Comparison of ENCODE assay signal across 27 cellular contexts in the genomic region with DNA sequence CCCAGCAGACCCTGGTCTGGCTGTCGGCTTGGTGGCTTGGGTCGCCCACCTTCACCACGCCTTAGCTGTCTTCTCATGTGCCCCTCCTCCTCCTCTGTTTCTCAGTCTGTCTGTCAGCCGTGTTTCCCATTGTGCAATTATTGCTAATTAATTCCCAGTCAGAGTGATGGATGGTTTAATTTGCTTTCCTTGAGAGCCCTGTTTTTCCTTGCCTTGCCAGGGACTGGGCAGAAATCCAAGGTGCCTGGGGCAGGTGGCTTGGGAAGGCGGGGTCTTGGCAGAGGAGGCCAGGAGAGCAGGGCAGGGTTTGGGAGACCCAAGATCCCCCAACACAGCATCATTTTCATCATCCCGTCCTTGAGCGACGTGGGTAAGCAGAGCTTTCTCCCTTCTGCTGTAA. TPM values are rescaled to one million over a fixed set of nuclear protein-coding genes. Genes with fewer than 3 reads are reported as not detected.
DNase-seq lines count a peak whose midpoint lies in the region; ATAC-seq and TF ChIP-seq lines count a peak whose summit lies in the region.
"Had no signal": no experiment of that assay in that cellular context is flagged by ENCODE, and none has a peak within 500 bp of the region (broad histone marks: within the 10 kb centered on the region; RNA-seq: fewer than 3 reads in every experiment).

No MANE protein-coding gene starts in this region.

- peaks cover 0 to 16% (median 6%) of the 10 kb centered on the region in 9 donors for H3K4me1 ChIP-seq in heart right ventricle
- H3K4me1 ChIP-seq in body of pancreas = peaks cover 20% of the 10 kb centered on the region
- H3K4me1 ChIP-seq: left lung, upper lobe of left lung had no signal

- CTCF ChIA-PET in activated CD4-positive, alpha-beta memory T cell treated with anti-CD3 and anti-CD28 coated beads for 36 hours (lab: Charles Lee) = interaction anchor here (1.0 kb wide), 1 partner anchor 198 kb away, joined by 3 read pairs; a partner anchor contains a TSS

- H3K9me3 Mint-ChIP-seq in activated CD4-positive, alpha-beta memory T cell treated with anti-CD3 and anti-CD28 coated beads for 36 hours = no peaks in the 10 kb centered on the region
- H3K9me3 Mint-ChIP-seq: activated T-helper 2 cell treated with anti-CD3 and anti-CD28 coated beads, Interferon-gamma antibody, Interleukin-2, Interleukin-4, amounts not matched to agents 10 μg/mL and 5 μg/mL and 100 μg/mL, durations not matched to agents 14 hours and 24 hours and 36 hours; natural killer cell treated with Interleukin-12 subunit alpha and Interleukin-12 subunit beta and Interleukin-15 and Interleukin-18, amount 100 ng/mL, for 72 hours had no signal

- no peak overlapping the region for H3K4me3 Mint-ChIP-seq in activated CD4-positive, alpha-beta memory T cell treated with anti-CD3 and anti-CD28 coated beads for 36 hours
- H3K4me3 Mint-ChIP-seq: activated naive CD8-positive, alpha-beta T cell treated with anti-CD3 and anti-CD28 coated beads for 36 hours; natural killer cell treated with Interleukin-12 subunit alpha and Interleukin-12 subunit beta and Interleukin-15 and Interleukin-18, amount 100 ng/mL, for 72 hours had no signal

- H3K36me3 Mint-ChIP-seq in activated CD4-positive, alpha-beta memory T cell treated with anti-CD3 and anti-CD28 coated beads for 36 hours = no peaks in the 10 kb centered on the region
- H3K36me3 Mint-ChIP-seq: activated naive CD8-positive, alpha-beta T cell treated with anti-CD3 and anti-CD28 coated beads for 36 hours; natural killer cell treated with Interleukin-12 subunit alpha and Interleukin-12 subunit beta and Interleukin-15 and Interleukin-18, amount 100 ng/mL, for 72 hours had no signal

- peaks cover 35% of the 10 kb centered on the region for H3K27me3 Mint-ChIP-seq in activated CD4-positive, alpha-beta memory T cell treated with anti-CD3 and anti-CD28 coated beads for 36 hours

- H3K36me3 ChIP-seq in heart right ventricle (no peaks in the 10 kb centered on the region), body of pancreas (replicated peaks in 1 of 2; ENCODE audit: insufficient read depth in 1 of 2, low read depth in 2 of 2) (no peaks in the 10 kb centered on the region)
- H3K36me3 ChIP-seq: HAP-1, left lung, upper lobe of left lung had no signal

- H3K27me3 ChIP-seq in heart right ventricle (peaks cover 0 to 22% (median 0%) of the 10 kb centered on the region in 7 donors), body of pancreas (no peaks in the 10 kb centered on the region)
- H3K27me3 ChIP-seq: upper lobe of left lung had no signal

- H3K4me3 ChIP-seq in heart right ventricle (no peak overlapping the region), body of pancreas (no peak overlapping the region)
- H3K4me3 ChIP-seq: HAP-1, K562, left lung, upper lobe of left lung had no signal

- no peak for TF ChIP-seq CTCF in heart right ventricle (IDR thresholded peaks at IDR 0.05)
- TF ChIP-seq CTCF in body of pancreas (IDR thresholded peaks at IDR 0.05) = no peak

- H3K27ac ChIP-seq in heart right ventricle (no peak overlapping the region), body of pancreas (no peak overlapping the region)
- H3K27ac ChIP-seq: left lung, upper lobe of left lung had no signal

- no peak overlapping the region for H3K27ac Mint-ChIP-seq in activated CD4-positive, alpha-beta memory T cell treated with anti-CD3 and anti-CD28 coated beads for 36 hours
- H3K27ac Mint-ChIP-seq: activated naive CD8-positive, alpha-beta T cell treated with anti-CD3 and anti-CD28 coated beads for 36 hours; activated T-helper 2 cell treated with anti-CD3 and anti-CD28 coated beads, Interferon-gamma antibody, Interleukin-2, Interleukin-4, amounts not matched to agents 10 μg/mL and 5 μg/mL and 100 μg/mL, durations not matched to agents 14 hours and 24 hours and 36 hours; natural killer cell treated with Interleukin-12 subunit alpha and Interleukin-12 subunit beta and Interleukin-15 and Interleukin-18, amount 100 ng/mL, for 72 hours had no signal

- H3K9me3 ChIP-seq in heart right ventricle (peaks cover 0 to 10% (median 0%) of the 10 kb centered on the region in 11 donors), body of pancreas (no peaks in the 10 kb centered on the region)
- H3K9me3 ChIP-seq: HAP-1, left lung, upper lobe of left lung had no signal

- TF ChIP-seq POLR2A in body of pancreas (IDR thresholded peaks at IDR 0.05) = no peak

- no peak for ATAC-seq in Right ventricle myocardium superior (ENCODE audit: poor library complexity)
- ATAC-seq in heart right ventricle = no peak
- no peak for ATAC-seq in body of pancreas
- no peak for ATAC-seq in HG02938 (IDR thresholded peaks at IDR 0.05; ENCODE audit: unreplicated experiment)
- ATAC-seq: K562; left lung; natural killer cell treated with Interleukin-12 subunit alpha and Interleukin-12 subunit beta and Interleukin-15 and Interleukin-18, amount 100 ng/mL, for 72 hours; Panc1 had no signal

- H3K4me1 Mint-ChIP-seq in activated CD4-positive, alpha-beta memory T cell treated with anti-CD3 and anti-CD28 coated beads for 36 hours (ENCODE audit: low read depth) = no peaks in the 10 kb centered on the region
- H3K4me1 Mint-ChIP-seq: activated naive CD8-positive, alpha-beta T cell treated with anti-CD3 and anti-CD28 coated beads for 36 hours had no signal

- intact Hi-C loops in Right ventricle myocardium superior (cut with DNase I) (no loop called here), heart right ventricle (cut with DNase I) (no loop called here), body of pancreas (cut with DNase I) (no loop called here)
- intact Hi-C loops in activated CD4-positive, alpha-beta memory T cell treated with anti-CD3 and anti-CD28 coated beads for 36 hours (cut with micrococcal nuclease) = no loop called here

- DNase-seq in Right ventricle myocardium superior = peak; percentile 10
- DNase-seq in heart right ventricle = no peak
- peak; percentile 15 for DNase-seq in NCI-H2107 treated with DMSO at 0.1 percent for 48 hours (lab: John Stamatoyannopoulos, UW; ENCODE audit: unreplicated experiment)
- peak; percentile 35 to 75 (median 52) for DNase-seq in body of pancreas
- no peak for DNase-seq in activated CD4-positive, alpha-beta T cell treated with anti-CD3 and anti-CD28 coated beads for 1 hour
- DNase-seq in activated CD4-positive, alpha-beta memory T cell treated with anti-CD3 and anti-CD28 coated beads for 36 hours = no peak
- no peak for DNase-seq in stimulated activated CD4-positive, alpha-beta T cell treated with anti-CD3 and anti-CD28 coated beads, Interleukin-4, amount 100 ng/mL, for 1 hour
- DNase-seq: activated CD8-positive, alpha-beta memory T cell treated with anti-CD3 and anti-CD28 coated beads, Interleukin-2, amount 50 U/mL, for 4 hours; activated naive CD8-positive, alpha-beta T cell treated with anti-CD3 and anti-CD28 coated beads for 36 hours; C1 segment of cervical spinal cord; cerebellar nuclear complex; GF-D8; midbrain; NK-92 treated with Interleukin-12 subunit alpha and Interleukin-12 subunit beta, amount 100 ng/mL, for 24 hours; upper lobe of left lung had no signal

- POLR2A ChIA-PET in activated CD4-positive, alpha-beta memory T cell treated with anti-CD3 and anti-CD28 coated beads for 36 hours (lab: Charles Lee) = no interaction called here

- 86 to 88% methylated on average over 8 of the region's 8 CpGs for WGBS in heart right ventricle, 2 donors
- WGBS in body of pancreas, 2 donors = 10 to 20% methylated on average over 7 to 8 of the region's 8 CpGs

RNA-seq across cellular contexts. Expression of a gene that starts 21.3 kb away (rescaled TPM):
- total RNA-seq in Right ventricle myocardium superior = 0.46 TPM
- total RNA-seq in heart right ventricle = 1 to 10 TPM in 4 of 10 donors, under 1 TPM in 6; 0.32 to 1.1 (median 0.90) TPM
- 1 to 10 TPM; 1.9 to 3.2 TPM for polyA plus RNA-seq in heart right ventricle
- 1 to 10 TPM; 1.0 to 3.6 TPM for total RNA-seq in body of pancreas
- total RNA-seq in activated CD4-positive, alpha-beta memory T cell treated with anti-CD3 and anti-CD28 coated beads for 36 hours = not detected
- total RNA-seq: activated naive CD8-positive, alpha-beta T cell treated with anti-CD3 and anti-CD28 coated beads for 36 hours; activated T-helper 2 cell treated with anti-CD3 and anti-CD28 coated beads, Interferon-gamma antibody, Interleukin-2, Interleukin-4, amounts not matched to agents 10 μg/mL and 5 μg/mL and 100 μg/mL, durations not matched to agents 14 hours and 24 hours and 36 hours; epithelial cell of proximal tubule; K562; natural killer cell treated with Interleukin-12 subunit alpha and Interleukin-12 subunit beta and Interleukin-15 and Interleukin-18, amount 100 ng/mL, for 72 hours; SK-MEL-5; T-helper 2 cell treated with Interferon-gamma antibody and Interleukin-4, amounts not matched to agents 100 ng/mL and 5 ng/mL, for 36 hours had no signal

RNA-seq across cellular contexts. Expression of a gene that starts 36.3 kb away (rescaled TPM):
- total RNA-seq in Right ventricle myocardium superior (7.2 TPM), heart right ventricle (10 to 100 TPM in 1 of 10 donors, 1 to 10 TPM in 9; 3.2 to 14.5 (median 5.3) TPM), body of pancreas (1 to 10 TPM; 4.0 to 5.2 TPM)
- 10 to 100 TPM in 1 of 2 donors, 1 to 10 TPM in 1; 5.6 to 10.5 TPM for polyA plus RNA-seq in heart right ventricle
- total RNA-seq in activated CD4-positive, alpha-beta memory T cell treated with anti-CD3 and anti-CD28 coated beads for 36 hours = under 1 TPM; 0.34 to 0.40 TPM

RNA-seq across cellular contexts. Expression of a gene that starts 53.3 kb away (rescaled TPM):
- total RNA-seq in Right ventricle myocardium superior (0.78 TPM), heart right ventricle (1 to 10 TPM in 2 of 10 donors, under 1 TPM in 1, not detected in 7; 0.45 to 5.1 (median 1.2) TPM), body of pancreas (not detected)
- polyA plus RNA-seq in heart right ventricle = 10 to 100 TPM in 1 of 2 donors, not detected in 1; 30.8 TPM
- total RNA-seq in activated CD4-positive, alpha-beta memory T cell treated with anti-CD3 and anti-CD28 coated beads for 36 hours = not detected
- total RNA-seq: activated naive CD8-positive, alpha-beta T cell treated with anti-CD3 and anti-CD28 coated beads for 36 hours; activated T-helper 2 cell treated with anti-CD3 and anti-CD28 coated beads, Interferon-gamma antibody, Interleukin-2, Interleukin-4, amounts not matched to agents 10 μg/mL and 5 μg/mL and 100 μg/mL, durations not matched to agents 14 hours and 24 hours and 36 hours; astrocyte; epithelial cell of proximal tubule; K562; natural killer cell treated with Interleukin-12 subunit alpha and Interleukin-12 subunit beta and Interleukin-15 and Interleukin-18, amount 100 ng/mL, for 72 hours; posterior vena cava; T-helper 2 cell treated with Interferon-gamma antibody and Interleukin-4, amounts not matched to agents 100 ng/mL and 5 ng/mL, for 36 hours; upper lobe of left lung had no signal

Comparison
In these comparisons a context has a peak if more than half of its experiments do, and no peak if none do; other contexts are left out.
1. DNase-seq: peak in Right ventricle myocardium superior (single experiment), NCI-H2107 treated with DMSO at 0.1 percent for 48 hours (single experiment) and body of pancreas (4 of 4); none in heart right ventricle (0 of 2), activated CD4-positive, alpha-beta T cell treated with anti-CD3 and anti-CD28 coated beads for 1 hour (single experiment), activated CD4-positive, alpha-beta memory T cell treated with anti-CD3 and anti-CD28 coated beads for 36 hours (single experiment) and stimulated activated CD4-positive, alpha-beta T cell treated with anti-CD3 and anti-CD28 coated beads, Interleukin-4, amount 100 ng/mL, for 1 hour (single experiment).